Comparison of ENCODE assay signal across 1 cellular context in genomic region chr3:146166450-146167222, GRCh38.
TF ChIP-seq lines count a peak whose summit lies in the region.

No MANE protein-coding gene starts in this region.

TF ChIP-seq in HepG2, 621 proteins besides CTCF, POLR2A, EP300 and RAD21 (continued from another document):
- TF ChIP-seq JUND (CRISPR knock-in tag; IDR thresholded peaks at IDR 0.05) (no peak), HMG20A (CRISPR knock-in tag; IDR thresholded peaks at IDR 0.05; ENCODE audit: borderline replicate concordance) (no peak; the same call in 1 of the 2 replicates), NFE2L2 (IDR thresholded peaks at IDR 0.05; ENCODE audit: low read length) (0 out of 2 replicates have a peak, but pooled peaks have one; percentile 22), ZNF33B (CRISPR knock-in tag; IDR thresholded peaks at IDR 0.05) (no peak), FOSL2 (CRISPR knock-in tag; IDR thresholded peaks at IDR 0.05) (peak; percentile 35), HNF4A (CRISPR knock-in tag; IDR thresholded peaks at IDR 0.05) (no peak), GATAD2A (CRISPR knock-in tag; IDR thresholded peaks at IDR 0.05) (0 out of 2 replicates have a peak, but pooled peaks have one; percentile 27)
